In the genomic region with DNA sequence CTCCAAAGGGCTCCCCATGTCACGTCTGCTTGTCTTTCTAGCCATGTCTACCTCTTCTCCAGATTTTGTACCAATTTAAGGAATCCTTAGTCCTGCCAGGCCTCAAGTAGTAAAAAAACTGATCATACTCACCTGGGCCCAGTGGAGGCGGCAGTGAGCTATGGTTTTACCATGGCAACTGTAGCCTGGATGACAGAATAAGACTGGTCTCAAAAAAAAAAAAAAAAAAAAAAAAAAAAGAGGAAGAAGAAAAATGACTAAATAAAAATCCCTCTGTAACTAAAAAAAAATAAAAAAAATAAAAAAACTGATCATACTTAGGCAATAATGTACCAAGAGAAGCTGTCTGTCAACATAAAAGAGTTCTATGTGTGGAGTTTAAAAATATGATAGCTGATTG, we compare ENCODE assay signal across 8 cellular contexts.
DNase-seq lines count a peak whose midpoint lies in the region; ATAC-seq, FAIRE-seq and TF ChIP-seq lines count a peak whose summit lies in the region.

No MANE protein-coding gene starts in this region.

- TF ChIP-seq POLR2A in H54 (IDR thresholded peaks at IDR 0.05; ENCODE audit: low read depth, low read length): no peak

- in situ Hi-C loops in GM13977 (cut with MboI; ENCODE audit: low pct_unique_long_range_greater_than_20kb, low sequenced_read_pairs, unreplicated experiment): no loop called here

- TF ChIP-seq CTCF in GM13977 (IDR thresholded peaks at IDR 0.05; ENCODE audit: extremely low read depth, insufficient read depth, missing control alignments): peak; percentile 66

- peak; percentile 100 for ATAC-seq in GM21526 (IDR thresholded peaks at IDR 0.05; ENCODE audit: low FRiP score, unreplicated experiment)
- peak; percentile 97 for ATAC-seq in HG03558 (IDR thresholded peaks at IDR 0.05; ENCODE audit: extremely low read depth, unreplicated experiment)
- no peak for ATAC-seq in activated T-cell treated with anti-CD3 and anti-CD28 coated beads, Interleukin-2, amount 50 U/mL, for 4 hours

- DNase-seq in GM13977 (ENCODE audit: low spot score): peak; percentile 16
- peak; percentile 5 for DNase-seq in activated T-cell treated with anti-CD3 and anti-CD28 coated beads, Interleukin-2, amount 50 U/mL, for 4 hours
- DNase-seq in stimulated activated CD4-positive, alpha-beta T cell treated with anti-CD3 and anti-CD28 coated beads, Interleukin-1b, Interleukin-23, amount 100 ng/mL, for 48 hours: peak; percentile 5
- no peak for DNase-seq in cortex of kidney (lab: John Stamatoyannopoulos, UW)
- no peak for DNase-seq in putamen (ENCODE audit: low spot score)
- DNase-seq in H54 (ENCODE audit: insufficient read length, low spot score): no peak

- no peaks in the 10 kb centered on the region for H3K4me1 Mint-ChIP-seq in activated T-cell treated with anti-CD3 and anti-CD28 coated beads, Interleukin-2, amount 50 U/mL, for 4 hours (ENCODE audit: low read depth)

- no peaks in the 10 kb centered on the region for H3K9me3 Mint-ChIP-seq in activated T-cell treated with anti-CD3 and anti-CD28 coated beads, Interleukin-2, amount 50 U/mL, for 4 hours

- no peaks in the 10 kb centered on the region for H3K27me3 Mint-ChIP-seq in activated T-cell treated with anti-CD3 and anti-CD28 coated beads, Interleukin-2, amount 50 U/mL, for 4 hours (ENCODE audit: low read depth)

- FAIRE-seq in H54 (lab: Jason Lieb, UNC): no peak

- H3K4me3 Mint-ChIP-seq in activated T-cell treated with anti-CD3 and anti-CD28 coated beads, Interleukin-2, amount 50 U/mL, for 4 hours: no peak overlapping the region

- no peaks in the 10 kb centered on the region for H3K36me3 Mint-ChIP-seq in activated T-cell treated with anti-CD3 and anti-CD28 coated beads, Interleukin-2, amount 50 U/mL, for 4 hours (ENCODE audit: insufficient read depth)

Comparison
In these comparisons a context has a peak if more than half of its experiments do, and no peak if none do; other contexts are left out.
1. DNase-seq: peak in GM13977 (single experiment), activated T-cell treated with anti-CD3 and anti-CD28 coated beads, Interleukin-2, amount 50 U/mL, for 4 hours (single experiment) and stimulated activated CD4-positive, alpha-beta T cell treated with anti-CD3 and anti-CD28 coated beads, Interleukin-1b, Interleukin-23, amount 100 ng/mL, for 48 hours (single experiment); none in cortex of kidney (single experiment), putamen (single experiment) and H54 (single experiment).
2. ATAC-seq: peak in GM21526 (single experiment) and HG03558 (single experiment); none in activated T-cell treated with anti-CD3 and anti-CD28 coated beads, Interleukin-2, amount 50 U/mL, for 4 hours (0 of 2).